Comparison of ENCODE assay signal across 22 cellular contexts in the genomic region with DNA sequence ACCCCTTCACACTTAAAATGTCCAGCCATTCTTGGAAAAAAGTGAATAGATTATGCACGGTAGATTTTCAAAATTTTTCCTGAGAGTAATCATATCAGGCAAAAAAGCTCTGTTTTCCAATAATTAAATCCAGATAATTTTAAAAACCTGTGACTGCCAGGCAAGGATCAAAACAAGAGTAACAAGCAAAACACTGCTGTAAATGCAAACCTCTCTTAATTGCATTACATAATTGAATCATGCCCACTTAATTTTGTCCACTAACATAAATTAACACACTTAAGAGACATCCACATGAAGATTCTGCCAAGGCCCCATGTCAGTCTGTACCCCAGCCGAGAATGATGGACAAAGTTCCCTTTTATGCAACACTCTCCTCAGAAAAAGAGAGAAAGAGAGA.
DNase-seq lines count a peak whose midpoint lies in the region; ATAC-seq and TF ChIP-seq lines count a peak whose summit lies in the region.
"Had no signal": no experiment of that assay in that cellular context is flagged by ENCODE, and none has a peak within 500 bp of the region (broad histone marks: within the 10 kb centered on the region; RNA-seq: fewer than 3 reads in every experiment).

No MANE protein-coding gene starts in this region.

- ATAC-seq in SK-N-SH treated with all-trans-retinoic acid at 6 μM for 48 hours, result no peak
- no peak for ATAC-seq in HG03442 (IDR thresholded peaks at IDR 0.05; ENCODE audit: unreplicated experiment)
- ATAC-seq: GM12878 had no signal

- H2AFZ ChIP-seq in KMS-11 (ENCODE audit: low read depth), result no peak overlapping the region

- H3K36me3 ChIP-seq in KMS-11 (ENCODE audit: insufficient read depth), result no peaks in the 10 kb centered on the region
- H3K36me3 ChIP-seq: BE2C, BLaER1 had no signal

- peaks cover 64% of the 10 kb centered on the region for H3K4me1 ChIP-seq in KMS-11 (ENCODE audit: low read depth, poor library complexity, severe bottlenecking)
- H3K4me1 ChIP-seq: BLaER1 had no signal

- TF ChIP-seq CTCF in KMS-11 (conservative IDR thresholded peaks at IDR 0.05; ENCODE audit: low read depth, low read length), result no peak

- no peaks in the 10 kb centered on the region for H3K79me2 ChIP-seq in KMS-11 (ENCODE audit: insufficient read depth, low read depth)

- DNase-seq in SK-N-DZ (ENCODE audit: low spot score) (peak; percentile 75), NCI-H1105 (lab: John Stamatoyannopoulos, UW) (no peak)
- DNase-seq: 8988T; ACHN; BE2C; C1 segment of cervical spinal cord; CD4-positive, alpha-beta memory T cell; CD4-positive, CD25-positive, alpha-beta regulatory T cell; CD8-positive, alpha-beta memory T cell; COR-L47; DMS 273 treated with DMSO at 0.1 percent for 48 hours; DMS153; DMS53; DMS79; DND-41; EL; GDM1 had no signal

- H4K20me1 ChIP-seq in KMS-11 (ENCODE audit: insufficient read depth), result no peaks in the 10 kb centered on the region
- H4K20me1 ChIP-seq: BLaER1 had no signal

- H3K4me2 ChIP-seq in KMS-11, result peak overlapping the region; percentile 70
- H3K4me2 ChIP-seq: BLaER1 had no signal

- no peak overlapping the region for H3K27ac ChIP-seq in KMS-11
- H3K27ac ChIP-seq: BLaER1 had no signal

- no peak overlapping the region for H3K9ac ChIP-seq in KMS-11
- H3K9ac ChIP-seq: BLaER1 had no signal

- no peak overlapping the region for H3K4me3 ChIP-seq in KMS-11 (IDR thresholded peaks at IDR 0.05; ENCODE audit: insufficient read depth, low read depth, low read length)
- H3K4me3 ChIP-seq: BLaER1, GM12878 had no signal

- H3K27me3 ChIP-seq in KMS-11 (ENCODE audit: insufficient read depth, low read depth), result no peaks in the 10 kb centered on the region
- H3K27me3 ChIP-seq: BE2C, BLaER1 had no signal

TF ChIP-seq in SK-N-SH treated with all-trans-retinoic acid at 6 μM for 48 hours, 23 proteins besides CTCF, POLR2A, EP300 and RAD21:
- no peak for TF ChIP-seq ZC3H10 (CRISPR knock-in tag; IDR thresholded peaks at IDR 0.05)
- no peak for TF ChIP-seq ZNF8 (CRISPR knock-in tag; IDR thresholded peaks at IDR 0.05)
- no peak for TF ChIP-seq ZFP3 (CRISPR knock-in tag; IDR thresholded peaks at IDR 0.05)
- TF ChIP-seq TOX (CRISPR knock-in tag; IDR thresholded peaks at IDR 0.05; ENCODE audit: borderline replicate concordance), result no peak
- TF ChIP-seq, protein P1, sequence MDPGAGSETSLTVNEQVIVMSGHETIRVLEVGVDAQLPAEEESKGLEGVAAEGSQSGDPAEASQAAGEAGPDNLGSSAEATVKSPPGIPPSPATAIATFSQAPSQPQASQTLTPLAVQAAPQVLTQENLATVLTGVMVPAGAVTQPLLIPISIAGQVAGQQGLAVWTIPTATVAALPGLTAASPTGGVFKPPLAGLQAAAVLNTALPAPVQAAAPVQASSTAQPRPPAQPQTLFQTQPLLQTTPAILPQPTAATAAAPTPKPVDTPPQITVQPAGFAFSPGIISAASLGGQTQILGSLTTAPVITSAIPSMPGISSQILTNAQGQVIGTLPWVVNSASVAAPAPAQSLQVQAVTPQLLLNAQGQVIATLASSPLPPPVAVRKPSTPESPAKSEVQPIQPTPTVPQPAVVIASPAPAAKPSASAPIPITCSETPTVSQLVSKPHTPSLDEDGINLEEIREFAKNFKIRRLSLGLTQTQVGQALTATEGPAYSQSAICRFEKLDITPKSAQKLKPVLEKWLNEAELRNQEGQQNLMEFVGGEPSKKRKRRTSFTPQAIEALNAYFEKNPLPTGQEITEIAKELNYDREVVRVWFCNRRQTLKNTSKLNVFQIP (CRISPR knock-in tag; IDR thresholded peaks at IDR 0.05; ENCODE audit: borderline replicate concordance, low read depth), result no peak
- no peak for TF ChIP-seq PPARA (CRISPR knock-in tag; IDR thresholded peaks at IDR 0.05; ENCODE audit: borderline replicate concordance)
- TF ChIP-seq ZFP30 (CRISPR knock-in tag; IDR thresholded peaks at IDR 0.05), result no peak
- TF ChIP-seq TCF4 (CRISPR knock-in tag; IDR thresholded peaks at IDR 0.05; ENCODE audit: borderline replicate concordance), result peak; percentile 85
- no peak for TF ChIP-seq ZNF70 (CRISPR knock-in tag; IDR thresholded peaks at IDR 0.05)
- TF ChIP-seq, protein P2, sequence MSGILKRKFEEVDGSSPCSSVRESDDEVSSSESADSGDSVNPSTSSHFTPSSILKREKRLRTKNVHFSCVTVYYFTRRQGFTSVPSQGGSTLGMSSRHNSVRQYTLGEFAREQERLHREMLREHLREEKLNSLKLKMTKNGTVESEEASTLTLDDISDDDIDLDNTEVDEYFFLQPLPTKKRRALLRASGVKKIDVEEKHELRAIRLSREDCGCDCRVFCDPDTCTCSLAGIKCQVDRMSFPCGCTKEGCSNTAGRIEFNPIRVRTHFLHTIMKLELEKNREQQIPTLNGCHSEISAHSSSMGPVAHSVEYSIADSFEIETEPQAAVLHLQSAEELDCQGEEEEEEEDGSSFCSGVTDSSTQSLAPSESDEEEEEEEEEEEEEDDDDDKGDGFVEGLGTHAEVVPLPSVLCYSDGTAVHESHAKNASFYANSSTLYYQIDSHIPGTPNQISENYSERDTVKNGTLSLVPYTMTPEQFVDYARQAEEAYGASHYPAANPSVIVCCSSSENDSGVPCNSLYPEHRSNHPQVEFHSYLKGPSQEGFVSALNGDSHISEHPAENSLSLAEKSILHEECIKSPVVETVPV (CRISPR knock-in tag; IDR thresholded peaks at IDR 0.05), result no peak
- TF ChIP-seq, protein P3, sequence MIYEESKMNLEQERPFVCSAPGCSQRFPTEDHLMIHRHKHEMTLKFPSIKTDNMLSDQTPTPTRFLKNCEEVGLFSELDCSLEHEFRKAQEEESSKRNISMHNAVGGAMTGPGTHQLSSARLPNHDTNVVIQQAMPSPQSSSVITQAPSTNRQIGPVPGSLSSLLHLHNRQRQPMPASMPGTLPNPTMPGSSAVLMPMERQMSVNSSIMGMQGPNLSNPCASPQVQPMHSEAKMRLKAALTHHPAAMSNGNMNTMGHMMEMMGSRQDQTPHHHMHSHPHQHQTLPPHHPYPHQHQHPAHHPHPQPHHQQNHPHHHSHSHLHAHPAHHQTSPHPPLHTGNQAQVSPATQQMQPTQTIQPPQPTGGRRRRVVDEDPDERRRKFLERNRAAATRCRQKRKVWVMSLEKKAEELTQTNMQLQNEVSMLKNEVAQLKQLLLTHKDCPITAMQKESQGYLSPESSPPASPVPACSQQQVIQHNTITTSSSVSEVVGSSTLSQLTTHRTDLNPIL (CRISPR knock-in tag; IDR thresholded peaks at IDR 0.05; ENCODE audit: low read depth), result no peak
- TF ChIP-seq ISL1 (CRISPR knock-in tag; IDR thresholded peaks at IDR 0.05), result peak; percentile 23; the same call in 1 of the 2 replicates
- no peak for TF ChIP-seq OSR1 (CRISPR knock-in tag; IDR thresholded peaks at IDR 0.05)
TF ChIP-seq in SK-N-SH treated with all-trans-retinoic acid at 6 μM for 48 hours: peak in this region for 2.
